8 cellular contexts compared by ENCODE assay signal in genomic region chr1:173477286-173478098, GRCh38. TPM values are rescaled to one million over a fixed set of nuclear protein-coding genes. Genes with fewer than 3 reads are reported as not detected.
DNase-seq lines count a peak whose midpoint lies in the region; ATAC-seq, FAIRE-seq and TF ChIP-seq lines count a peak whose summit lies in the region.

TSS of gene PRDX6 (plus strand) at chr1:173477335. CDS start at chr1:173477398, 63 bp downstream.

- no peak for FAIRE-seq in D721Med (lab: Jason Lieb, UNC)
- FAIRE-seq in frontal cortex (lab: Jason Lieb, UNC): no peak

- no peaks in the 10 kb centered on the region for H3K9me3 Mint-ChIP-seq in activated naive CD4-positive, alpha-beta T cell treated with anti-CD3 and anti-CD28 coated beads, Interleukin-2, amount 50 U/mL, for 24 hours

- peaks cover 17% of the 10 kb centered on the region for H3K36me3 Mint-ChIP-seq in activated naive CD4-positive, alpha-beta T cell treated with anti-CD3 and anti-CD28 coated beads, Interleukin-2, amount 50 U/mL, for 24 hours

- H3K4me1 ChIP-seq in OCI-LY3 (ENCODE audit: low read length) (peaks cover 28% of the 10 kb centered on the region), neuronal stem cell (ENCODE audit: control insufficient read depth in 2 of 2, insufficient read depth in 1 of 2, low read depth in 1 of 2, low read length in 2 of 2) (peaks cover 8 to 9% of the 10 kb centered on the region in 2 donors)

- H3K36me3 ChIP-seq in OCI-LY3 (replicated peaks; ENCODE audit: low read depth, low read length) (peaks cover 37% of the 10 kb centered on the region), neuronal stem cell (replicated peaks in 1 of 2; ENCODE audit: control insufficient read depth in 2 of 2, insufficient read depth in 2 of 2, low read length in 2 of 2) (peaks cover 15 to 38% of the 10 kb centered on the region in 2 donors)

- peak within 1 kb of the TSS; percentile 89 for H2BK120ac ChIP-seq in neuronal stem cell (ENCODE audit: low read depth, low read length)

- H3K27ac ChIP-seq in OCI-LY3 (ENCODE audit: low read length): peak within 1 kb of the TSS; percentile 50
- H3K27ac ChIP-seq in neuronal stem cell (replicated peaks; ENCODE audit: low read length): peak within 1 kb of the TSS; percentile 85

- H3K27ac Mint-ChIP-seq in activated naive CD4-positive, alpha-beta T cell treated with anti-CD3 and anti-CD28 coated beads, Interleukin-2, amount 50 U/mL, for 24 hours: peak within 1 kb of the TSS; percentile 92

- peaks cover 20% of the 10 kb centered on the region for H4K20me1 ChIP-seq in OCI-LY3 (ENCODE audit: insufficient read depth, low read length)

- peak within 1 kb of the TSS; percentile 60 for H3K4ac ChIP-seq in neuronal stem cell (ENCODE audit: low read length)

- H3K27me3 ChIP-seq in OCI-LY3 (ENCODE audit: low read depth, low read length) (no peaks in the 10 kb centered on the region), neuronal stem cell (ENCODE audit: control insufficient read depth in 3 of 3, insufficient read depth in 3 of 3, low read depth in 1 of 3, low read length in 3 of 3) (no peaks in the 10 kb centered on the region)

- H2BK12ac ChIP-seq in neuronal stem cell (ENCODE audit: low read length): peak within 1 kb of the TSS; percentile 30

- H2BK5ac ChIP-seq in neuronal stem cell (ENCODE audit: low read length): peak within 1 kb of the TSS; percentile 97

- ATAC-seq in GM19463 (IDR thresholded peaks at IDR 0.05; ENCODE audit: unreplicated experiment): peak; percentile 21
- ATAC-seq in HG03558 (IDR thresholded peaks at IDR 0.05; ENCODE audit: extremely low read depth, unreplicated experiment): peak; percentile 21

- peaks cover 65% of the 10 kb centered on the region for H3K4me1 Mint-ChIP-seq in activated naive CD4-positive, alpha-beta T cell treated with anti-CD3 and anti-CD28 coated beads, Interleukin-2, amount 50 U/mL, for 24 hours

- peak within 1 kb of the TSS; percentile 90 for H3K4me3 Mint-ChIP-seq in activated naive CD4-positive, alpha-beta T cell treated with anti-CD3 and anti-CD28 coated beads, Interleukin-2, amount 50 U/mL, for 24 hours

- H3K9me3 ChIP-seq in OCI-LY3 (ENCODE audit: insufficient read depth, low read length) (no peaks in the 10 kb centered on the region), neuronal stem cell (replicated peaks in 1 of 2; ENCODE audit: control insufficient read depth in 2 of 2, insufficient read depth in 1 of 2, low read depth in 1 of 2, low read length in 2 of 2) (peaks cover 0 to 1% of the 10 kb centered on the region in 2 donors)

- peak within 1 kb of the TSS; percentile 33 for H4K8ac ChIP-seq in neuronal stem cell (ENCODE audit: low read depth, low read length)

- H3K23ac ChIP-seq in neuronal stem cell (ENCODE audit: low read depth, low read length, poor library complexity): peak within 1 kb of the TSS; percentile 97

- H2AFZ ChIP-seq in OCI-LY3 (ENCODE audit: low read depth, low read length) (peak within 1 kb of the TSS; percentile 96), neuronal stem cell (ENCODE audit: low read length) (peak within 1 kb of the TSS; percentile 98)

- TF ChIP-seq CTCF in D721Med (IDR thresholded peaks at IDR 0.05; ENCODE audit: insufficient read depth, missing control alignments): peak; percentile 7
- no peak; the same call in 1 of the 2 replicates for TF ChIP-seq CTCF in OCI-LY3 (IDR thresholded peaks at IDR 0.05; ENCODE audit: low read depth, low read length)

- H2BK15ac ChIP-seq in neuronal stem cell (ENCODE audit: low read length): peak within 1 kb of the TSS; percentile 24

- WGBS in neuronal stem cell (ENCODE audit: extremely low coverage in 2 of 2, insufficient read length in 2 of 2, insufficient replicate concordance in 1 of 2), 2 donors: no CpG with 5 or more reads among the region's 69 CpGs

- H3K4me2 ChIP-seq in OCI-LY3 (ENCODE audit: low read length) (peak within 1 kb of the TSS; percentile 94), neuronal stem cell (ENCODE audit: insufficient read depth, low read length, poor library complexity, severe bottlenecking) (peak within 1 kb of the TSS; percentile 92)

- peaks cover 35% of the 10 kb centered on the region for H3K79me2 ChIP-seq in OCI-LY3 (ENCODE audit: low read length)

- H3K9ac ChIP-seq in OCI-LY3 (ENCODE audit: low read length) (peak within 1 kb of the TSS; percentile 91), neuronal stem cell (ENCODE audit: low read depth, low read length, poor library complexity) (peak within 1 kb of the TSS; percentile 98)

- H3K14ac ChIP-seq in neuronal stem cell (ENCODE audit: low read length): peak within 1 kb of the TSS; percentile 99

- DNase-seq in D721Med (ENCODE audit: insufficient read length, low spot score) (peak; percentile 61), frontal cortex (ENCODE audit: low spot score in 2 of 2) (no peak), neuronal stem cell (ENCODE audit: low spot score) (peak; percentile 83)
- DNase-seq in activated effector memory CD4-positive, alpha-beta T cell treated with Interleukin-2 at 50 U/mL for 16 hours: no peak

- H4K91ac ChIP-seq in neuronal stem cell (ENCODE audit: low read depth, low read length, poor library complexity): no peak within 1 kb of the TSS

- H3K79me1 ChIP-seq in neuronal stem cell (ENCODE audit: low read depth, low read length): peaks cover 11% of the 10 kb centered on the region

- peak within 1 kb of the TSS; percentile 99 for H3K18ac ChIP-seq in neuronal stem cell (ENCODE audit: low read length)

- H3K27me3 Mint-ChIP-seq in activated naive CD4-positive, alpha-beta T cell treated with anti-CD3 and anti-CD28 coated beads, Interleukin-2, amount 50 U/mL, for 24 hours: no peaks in the 10 kb centered on the region

- H3K4me3 ChIP-seq in OCI-LY3 (ENCODE audit: low read length): peak within 1 kb of the TSS; percentile 94
- peak within 1 kb of the TSS; percentile 95 to 99 for H3K4me3 ChIP-seq in neuronal stem cell (ENCODE audit: low read length in 2 of 2)

- peak within 1 kb of the TSS; percentile 93 for H2AK5ac ChIP-seq in neuronal stem cell (ENCODE audit: low read depth, low read length)

RNA-seq across cellular contexts. Expression of gene PRDX6, which starts in this region (rescaled TPM):
- 27.3 TPM for total RNA-seq in frontal cortex
- 225 TPM for polyA plus RNA-seq in neuronal stem cell (2013, experiment 1 of 2)
- 224 TPM for polyA plus RNA-seq in neuronal stem cell (2013, experiment 2 of 2)

Comparison
In these comparisons a context has a peak if more than half of its experiments do, and no peak if none do; other contexts are left out.
1. DNase-seq: peak in D721Med (single experiment) and neuronal stem cell (single experiment); none in frontal cortex (0 of 2) and activated effector memory CD4-positive, alpha-beta T cell treated with Interleukin-2 at 50 U/mL for 16 hours (single experiment).